In genomic region chr4:3016839-3017410, GRCh38 we compare ENCODE assay signal across 26 cellular contexts. TPM values are rescaled to one million over a fixed set of nuclear protein-coding genes. Genes with fewer than 3 reads are reported as not detected.
DNase-seq lines count a peak whose midpoint lies in the region; ATAC-seq, FAIRE-seq and TF ChIP-seq lines count a peak whose summit lies in the region.
"Had no signal": no experiment of that assay in that cellular context is flagged by ENCODE, and none has a peak within 500 bp of the region (broad histone marks: within the 10 kb centered on the region; RNA-seq: fewer than 3 reads in every experiment).

No MANE protein-coding gene starts in this region.

- DNase-seq in NCI-H69 (lab: John Stamatoyannopoulos, UW) (peak; percentile 37), amniotic epithelial cell (ENCODE audit: low read depth) (peak; percentile 25), kidney (peak; percentile 25), trophoblast cell (no peak), NCI-H1930 (lab: John Stamatoyannopoulos, UW) (no peak), omental fat pad (ENCODE audit: low spot score) (no peak)
- DNase-seq: AML-193; C1 segment of cervical spinal cord; Caco-2; CD8-positive, alpha-beta T cell; HCEC 1CT; IMR-90; KG1; MM.1S; NCI-H1417; NCI-H226; NCI-H510A; NK-92 treated with Interleukin-12 subunit alpha and Interleukin-12 subunit beta, amount 100 ng/mL, for 24 hours; PC-3 had no signal

- H2BK120ac ChIP-seq in trophoblast cell (ENCODE audit: insufficient read depth, low read length, poor library complexity) = no peak overlapping the region

- no peak overlapping the region for H3K23ac ChIP-seq in trophoblast cell (ENCODE audit: low read length)

- no peak overlapping the region for H2AFZ ChIP-seq in trophoblast cell (ENCODE audit: insufficient read depth, low read length, poor library complexity)

- H3K4me1 ChIP-seq in kidney (ENCODE audit: control insufficient read depth in 1 of 2, insufficient read depth in 1 of 2, low read depth in 1 of 2, low read length in 2 of 2) = no peaks in the 10 kb centered on the region
- H3K4me1 ChIP-seq in trophoblast cell (ENCODE audit: control insufficient read depth in 1 of 2, insufficient read depth in 2 of 2, low read length in 2 of 2) = no peaks in the 10 kb centered on the region
- H3K4me1 ChIP-seq: A549 had no signal

- no peaks in the 10 kb centered on the region for H3K27me3 ChIP-seq in trophoblast cell (ENCODE audit: insufficient read depth, low read length)
- H3K27me3 ChIP-seq: SJCRH30 had no signal

- no peak for ATAC-seq in activated T-helper 17 cell treated with anti-CD3 and anti-CD28 coated beads, Interleukin-2, amount 50 U/mL, for 72 hours (replicated peaks)
- ATAC-seq in GM21447 (IDR thresholded peaks at IDR 0.05; ENCODE audit: unreplicated experiment) = no peak
- no peak for ATAC-seq in omental fat pad (ENCODE audit: low FRiP score)
- ATAC-seq: A549; CD8-positive, alpha-beta T cell; PC-3; Right ventricle myocardium inferior had no signal

- no peak overlapping the region for H2BK12ac ChIP-seq in trophoblast cell (ENCODE audit: low read length)

- no peak overlapping the region for H3K27ac ChIP-seq in kidney (ENCODE audit: low read depth in 2 of 2, low read length in 2 of 2)
- no peak overlapping the region for H3K27ac ChIP-seq in trophoblast cell (ENCODE audit: low read depth, low read length)
- H3K27ac ChIP-seq: A549, SJCRH30 had no signal

- H3K36me3 ChIP-seq in kidney (ENCODE audit: control insufficient read depth in 1 of 2, insufficient read depth in 2 of 2, low read length in 2 of 2) = no peaks in the 10 kb centered on the region
- no peaks in the 10 kb centered on the region for H3K36me3 ChIP-seq in trophoblast cell (ENCODE audit: control insufficient read depth in 1 of 2, insufficient read depth in 2 of 2, low read length in 2 of 2)
- H3K36me3 ChIP-seq: SJCRH30 had no signal

- no peaks in the 10 kb centered on the region for H3K79me1 ChIP-seq in trophoblast cell (ENCODE audit: low read length)

- FAIRE-seq in kidney (lab: Jason Lieb, UNC) = no peak
- FAIRE-seq: A549, G401.6, H1 had no signal

- H3K4me1 Mint-ChIP-seq in activated T-helper 17 cell treated with anti-CD3 and anti-CD28 coated beads, Interleukin-2, amount 50 U/mL, for 72 hours = peaks cover 18% of the 10 kb centered on the region

- no CpG with 5 or more reads among the region's 6 CpGs for WGBS in trophoblast cell (ENCODE audit: extremely low coverage, insufficient coverage, insufficient read length)

- H4K8ac ChIP-seq in trophoblast cell (ENCODE audit: low read depth, low read length) = no peak overlapping the region

- H3K27ac Mint-ChIP-seq in activated T-helper 17 cell treated with anti-CD3 and anti-CD28 coated beads, Interleukin-2, amount 50 U/mL, for 72 hours = no peak overlapping the region
- H3K27ac Mint-ChIP-seq: CD8-positive, alpha-beta T cell had no signal

- H3K36me3 Mint-ChIP-seq in activated T-helper 17 cell treated with anti-CD3 and anti-CD28 coated beads, Interleukin-2, amount 50 U/mL, for 72 hours (ENCODE audit: low read depth) = peaks cover 5% of the 10 kb centered on the region
- H3K36me3 Mint-ChIP-seq: CD8-positive, alpha-beta T cell had no signal

- intact Hi-C loops in kidney (cut with DNase I) = no loop called here

- H3K4me3 ChIP-seq in kidney (ENCODE audit: low read length in 2 of 2) (no peak overlapping the region), trophoblast cell (ENCODE audit: low read depth, low read length) (no peak overlapping the region)
- H3K4me3 ChIP-seq: A549, SJCRH30 had no signal

- H3K4me2 ChIP-seq in trophoblast cell (ENCODE audit: low read length) = no peak overlapping the region
- H3K4me2 ChIP-seq: A549 had no signal

- H3K9me3 ChIP-seq in kidney (ENCODE audit: control insufficient read depth in 1 of 2, low read length in 2 of 2) = no peaks in the 10 kb centered on the region
- H3K9me3 ChIP-seq in trophoblast cell (ENCODE audit: insufficient read depth, low read depth, low read length) = peaks cover 1% of the 10 kb centered on the region
- H3K9me3 ChIP-seq: A549, Caco-2, SJCRH30 had no signal

- no peaks in the 10 kb centered on the region for H3K9me3 Mint-ChIP-seq in activated T-helper 17 cell treated with anti-CD3 and anti-CD28 coated beads, Interleukin-2, amount 50 U/mL, for 72 hours
- H3K9me3 Mint-ChIP-seq: CD8-positive, alpha-beta T cell had no signal

- H2BK5ac ChIP-seq in trophoblast cell (ENCODE audit: low read depth, low read length, poor library complexity) = no peak overlapping the region

- no peak overlapping the region for H3K4me3 Mint-ChIP-seq in activated T-helper 17 cell treated with anti-CD3 and anti-CD28 coated beads, Interleukin-2, amount 50 U/mL, for 72 hours
- H3K4me3 Mint-ChIP-seq: CD8-positive, alpha-beta T cell had no signal

- no peak overlapping the region for H2AK5ac ChIP-seq in trophoblast cell (ENCODE audit: low read length)

- peaks cover 14% of the 10 kb centered on the region for H3K27me3 Mint-ChIP-seq in activated T-helper 17 cell treated with anti-CD3 and anti-CD28 coated beads, Interleukin-2, amount 50 U/mL, for 72 hours

- H3K9ac ChIP-seq in kidney (ENCODE audit: low read length in 2 of 2) (no peak overlapping the region), trophoblast cell (ENCODE audit: low read length) (peak overlapping the region; percentile 70)

- H3K79me2 ChIP-seq in trophoblast cell (ENCODE audit: control insufficient read depth, insufficient read depth, low read length, poor library complexity) = no peaks in the 10 kb centered on the region

- no peak overlapping the region for H3K4ac ChIP-seq in trophoblast cell (ENCODE audit: low read depth, low read length)

- TF ChIP-seq CTCF in kidney (IDR thresholded peaks at IDR 0.05; ENCODE audit: borderline replicate concordance, extremely low read depth, insufficient read depth) (no peak), omental fat pad (IDR thresholded peaks at IDR 0.05) (no peak)

- no peak overlapping the region for H4K12ac ChIP-seq in trophoblast cell (ENCODE audit: low read depth, low read length)

- H3K14ac ChIP-seq in trophoblast cell (ENCODE audit: low read length) = no peak overlapping the region

- H4K91ac ChIP-seq in trophoblast cell (ENCODE audit: low read depth, low read length) = no peak overlapping the region

- H3K18ac ChIP-seq in trophoblast cell (ENCODE audit: low read length) = no peak overlapping the region

RNA-seq across cellular contexts. Expression of gene GRK4, which starts 53.6 kb away (rescaled TPM):
- total RNA-seq in kidney (4.3 TPM), omental fat pad (1 to 10 TPM; 5.1 to 6.5 (median 6.1) TPM)
- 4.3 TPM for polyA plus RNA-seq in kidney (ENCODE audit: insufficient read depth, low read depth, low replicate concordance)
- polyA plus RNA-seq in trophoblast cell (2013) = 1.5 and 1.6 TPM in 2 replicates
- total RNA-seq in activated T-helper 17 cell treated with anti-CD3 and anti-CD28 coated beads, Interleukin-2, amount 50 U/mL, for 72 hours = 1 to 10 TPM; 3.2 to 5.7 TPM

RNA-seq across cellular contexts. Expression of gene NOP14, which starts 53.7 kb away (rescaled TPM):
- total RNA-seq in kidney (22.0 TPM), omental fat pad (10 to 100 TPM; 20.3 to 47.6 (median 24.8) TPM)
- polyA plus RNA-seq in kidney (ENCODE audit: insufficient read depth, low read depth, low replicate concordance) = 15.1 TPM
- 30.9 and 32.6 TPM in 2 replicates for polyA plus RNA-seq in trophoblast cell (2013)
- total RNA-seq in activated T-helper 17 cell treated with anti-CD3 and anti-CD28 coated beads, Interleukin-2, amount 50 U/mL, for 72 hours = 10 to 100 TPM; 86.5 to 96.8 TPM

RNA-seq across cellular contexts. Expression of gene HTT-AS, which starts 57.4 kb away (rescaled TPM):
- not detected for total RNA-seq in kidney
- not detected for polyA plus RNA-seq in kidney (ENCODE audit: insufficient read depth, low read depth, low replicate concordance)
- not detected in 2 replicates for polyA plus RNA-seq in trophoblast cell (2013)
- not detected for total RNA-seq in activated T-helper 17 cell treated with anti-CD3 and anti-CD28 coated beads, Interleukin-2, amount 50 U/mL, for 72 hours
- total RNA-seq in omental fat pad = not detected
- total RNA-seq: Caco-2; CD8-positive, alpha-beta T cell; H1; IMR-90; PC-3; Right ventricle myocardium inferior; SJCRH30 had no signal
- polyA plus RNA-seq: A549, H1, IMR-90 had no signal

RNA-seq across cellular contexts. Expression of gene HTT, which starts 57.6 kb away (rescaled TPM):
- total RNA-seq in kidney = 64.0 TPM
- polyA plus RNA-seq in kidney (ENCODE audit: insufficient read depth, low read depth, low replicate concordance) = 7.2 TPM
- polyA plus RNA-seq in trophoblast cell (2013) = 27.4 and 27.8 TPM in 2 replicates
- total RNA-seq in activated T-helper 17 cell treated with anti-CD3 and anti-CD28 coated beads, Interleukin-2, amount 50 U/mL, for 72 hours = 10 to 100 TPM; 58.2 to 63.4 TPM
- 10 to 100 TPM; 37.6 to 78.7 (median 56.3) TPM for total RNA-seq in omental fat pad

Comparison
In these comparisons a context has a peak if more than half of its experiments do, and no peak if none do; other contexts are left out.
1. DNase-seq: peak in NCI-H69 (single experiment), amniotic epithelial cell (single experiment) and kidney (single experiment); none in trophoblast cell (0 of 2), NCI-H1930 (0 of 2) and omental fat pad (single experiment).